ENCODE assay signal across 8 cellular contexts in genomic region chr1:44655609-44656008, GRCh38. TPM values are rescaled to one million over a fixed set of nuclear protein-coding genes. Genes with fewer than 3 reads are reported as not detected.
DNase-seq lines count a peak whose midpoint lies in the region; ATAC-seq and TF ChIP-seq lines count a peak whose summit lies in the region.

No MANE protein-coding gene starts in this region.

- 77 to 84% methylated on average over 5 of the region's 5 CpGs for WGBS in lung, 2 donors

- intact Hi-C loops in ascending aorta (cut with DNase I), result no loop called here

- H3K4me1 ChIP-seq in ascending aorta (no peaks in the 10 kb centered on the region), lung (ENCODE audit: control insufficient read depth in 2 of 2, insufficient read depth in 2 of 2, low read length in 2 of 2) (peaks cover 0 to 4% of the 10 kb centered on the region in 2 donors)

- peak; percentile 57 for DNase-seq in GM03348 (ENCODE audit: low spot score)
- DNase-seq in ascending aorta (ENCODE audit: low spot score in 2 of 2), result no peak
- DNase-seq in lung (ENCODE audit: low spot score), result no peak
- no peak for DNase-seq in NK-92 treated with Interleukin-12 subunit alpha and Interleukin-12 subunit beta, amount 100 ng/mL, for 24 hours (lab: John Stamatoyannopoulos, UW)
- DNase-seq in GOT3 (lab: John Stamatoyannopoulos, UW), result no peak
- no peak for DNase-seq in activated naive CD4-positive, alpha-beta T cell treated with anti-CD3 and anti-CD28 coated beads, Interleukin-2, amount 50 U/mL, for 16 hours

- H3K36me3 ChIP-seq in ascending aorta (peaks cover 15 to 18% of the 10 kb centered on the region in 2 donors), lung (ENCODE audit: control insufficient read depth in 2 of 2, insufficient read depth in 2 of 2, low read length in 2 of 2) (peaks cover 0 to 33% of the 10 kb centered on the region in 2 donors)

- H3K27me3 ChIP-seq in ascending aorta (no peaks in the 10 kb centered on the region), lung (ENCODE audit: control insufficient read depth, insufficient read depth) (no peaks in the 10 kb centered on the region)

- TF ChIP-seq CTCF in LNCAP (IDR thresholded peaks at IDR 0.05), result peak; percentile 76
- TF ChIP-seq CTCF in ascending aorta (IDR thresholded peaks at IDR 0.05), result peak in 2 of 3 experiments; percentile 45 to 48
- TF ChIP-seq CTCF in lung (IDR thresholded peaks at IDR 0.05; ENCODE audit: control extremely low read depth, extremely low read depth), result peak; percentile 5

- ATAC-seq in lung (ENCODE audit: insufficient read depth, low FRiP score) (no peak), GM19395 (IDR thresholded peaks at IDR 0.05; ENCODE audit: unreplicated experiment) (no peak)

- H3K4me3 ChIP-seq in ascending aorta (no peak overlapping the region), lung (no peak overlapping the region)

- H3K27ac ChIP-seq in ascending aorta (no peak overlapping the region), lung (ENCODE audit: low read depth in 1 of 2, low read length in 1 of 2) (no peak overlapping the region)

- no peaks in the 10 kb centered on the region for H3K9me3 ChIP-seq in ascending aorta
- H3K9me3 ChIP-seq in lung (ENCODE audit: control insufficient read depth in 2 of 2, insufficient read depth in 1 of 2, low read length in 1 of 2), result no peaks in the 10 kb centered on the region

RNA-seq across cellular contexts. Expression of gene TMEM53, which starts 18.7 kb away (rescaled TPM):
- total RNA-seq in ascending aorta (9.2 TPM), lung (10 to 100 TPM in 1 of 2 donors, 1 to 10 TPM in 1; 7.1 to 26.4 TPM)
- 10 to 100 TPM; 16.2 to 20.6 TPM for polyA plus RNA-seq in lung

RNA-seq across cellular contexts. Expression of gene ARMH1, which starts 18.9 kb away (rescaled TPM):
- total RNA-seq in ascending aorta, result not detected
- total RNA-seq in lung, result 10 to 100 TPM in 1 of 2 donors, 1 to 10 TPM in 1; 9.7 to 16.7 TPM
- 10 to 100 TPM; 26.0 to 35.3 TPM for polyA plus RNA-seq in lung

Comparison
In these comparisons a context has a peak if more than half of its experiments do, and no peak if none do; other contexts are left out.
1. CTCF ChIP-seq: peak in every context shown above with its lines; median percentile 76 in LNCAP; 46 in ascending aorta; 5 in lung.
2. RNA of gene ARMH1, which starts 18.9 kb away (total RNA-seq): 9.7 to 16.7 TPM in lung; not detected in ascending aorta (single experiment); every median in the first group is over 10 times any median in the second.